Comparison of ENCODE assay signal across 13 cellular contexts in genomic region chr10:52486840-52487611, GRCh38.
A peak's percentile ranks its signal among the peaks of the same experiment; 100 is the strongest.
DNase-seq lines count a peak whose midpoint lies in the region; ATAC-seq and TF ChIP-seq lines count a peak whose summit lies in the region.
"Had no signal": no experiment of that assay in that cellular context is flagged by ENCODE, and none has a peak within 500 bp of the region (broad histone marks: within the 10 kb centered on the region; RNA-seq: fewer than 3 reads in every experiment).

No MANE protein-coding gene starts in this region.

- TF ChIP-seq POLR2A in IMR-90 (IDR thresholded peaks at IDR 0.05; ENCODE audit: low read depth, low read length) (no peak), heart left ventricle (IDR thresholded peaks at IDR 0.05) (no peak)

- H2AFZ ChIP-seq in IMR-90 (replicated peaks; ENCODE audit: low read length, poor library complexity): no peak overlapping the region
- no peak overlapping the region for H2AFZ ChIP-seq in mammary epithelial cell (ENCODE audit: low read depth, low read length)

- peak overlapping the region; percentile 65 for H3K14ac ChIP-seq in IMR-90 (replicated peaks; ENCODE audit: low read depth, low read length)

- peak overlapping the region; percentile 64; the same call in 2 of the 3 replicates for H2BK15ac ChIP-seq in IMR-90 (ENCODE audit: low read depth, low read length)

- DNase-seq in AG08395 (ENCODE audit: low spot score) (peak; percentile 82), IMR-90 (peak; percentile 92), mammary epithelial cell (peak; percentile 90), lung (ENCODE audit: low spot score) (no peak), heart left ventricle (no peak), COR-L47 (lab: John Stamatoyannopoulos, UW) (no peak), NCI-H446 treated with DMSO at 0.1 percent for 48 hours (lab: John Stamatoyannopoulos, UW) (no peak)
- DNase-seq: cerebellar nuclear complex; NCI-H1092 treated with DMSO at 0.1 percent for 48 hours; NK-92 treated with Interleukin-12 subunit alpha and Interleukin-12 subunit beta, amount 100 ng/mL, for 24 hours; stimulated activated CD4-positive, alpha-beta T cell treated with anti-CD3 and anti-CD28 coated beads, Interleukin-2, amount 100 ng/mL, for 48 hours; tibial artery had no signal

- H3K79me1 ChIP-seq in IMR-90 (ENCODE audit: low read depth in 1 of 2, low read length in 2 of 2): peaks cover 0 to 7% of the 10 kb centered on the region in 2 experiments; a peak in 2 of 4 replicates

- no CpG with 5 or more reads among the region's 1 CpG for WGBS in IMR-90 (ENCODE audit: extremely low coverage in 2 of 2, insufficient read length in 1 of 2), 2 experiments
- 33% methylated on average over 1 of the region's 1 CpG for WGBS in mammary epithelial cell (ENCODE audit: low coverage, missing lambda C conversion rate)
- 93 to 96% methylated on average over 1 of the region's 1 CpG for WGBS in lung, 2 donors
- WGBS in heart left ventricle, 4 donors: 83 to 93% (median 87%) methylated on average over 1 of the region's 1 CpG

- H2AK9ac ChIP-seq in IMR-90 (replicated peaks; ENCODE audit: low read depth, low read length, poor library complexity): no peak overlapping the region

- H3K4me2 ChIP-seq in IMR-90 (ENCODE audit: low read depth, low read length) (peak overlapping the region; percentile 81), mammary epithelial cell (ENCODE audit: insufficient read depth, low read depth, low read length) (peak overlapping the region; percentile 78)

- peak overlapping the region; percentile 97 for H2BK5ac ChIP-seq in IMR-90 (ENCODE audit: low read depth, low read length, poor library complexity, severe bottlenecking)

- dilution Hi-C loops in IMR-90 (cut with HindIII; ENCODE audit: low sequenced_read_pairs, unreplicated experiment) (no loop called here), mammary epithelial cell (cut with HindIII; ENCODE audit: low sequenced_read_pairs) (no loop called here)

- POLR2A ChIA-PET in IMR-90 (lab: Charles Lee; ENCODE audit: unreplicated experiment): interaction anchor here (3.3 kb wide), 1 partner anchor 173 kb away, joined by 9 read pairs; the partner anchor contains the start of gene DKK1

- H3K9me3 ChIP-seq in IMR-90 (ENCODE audit: control insufficient read depth, insufficient read depth, low read length) (no peaks in the 10 kb centered on the region), mammary epithelial cell (replicated peaks; ENCODE audit: insufficient read depth, low read length) (no peaks in the 10 kb centered on the region), lung (ENCODE audit: control insufficient read depth in 2 of 2, insufficient read depth in 1 of 2, low read length in 1 of 2) (no peaks in the 10 kb centered on the region), heart left ventricle (no peaks in the 10 kb centered on the region)
- H3K9me3 ChIP-seq: tibial artery had no signal

- H3K9me1 ChIP-seq in IMR-90 (ENCODE audit: insufficient read depth, low read length): no peaks in the 10 kb centered on the region

- H2BK20ac ChIP-seq in IMR-90 (ENCODE audit: low read depth, low read length): peak overlapping the region; percentile 98

- H3K27me3 ChIP-seq in IMR-90 (ENCODE audit: control insufficient read depth, insufficient read depth, low read length): no peaks in the 10 kb centered on the region
- no peaks in the 10 kb centered on the region for H3K27me3 ChIP-seq in mammary epithelial cell (ENCODE audit: insufficient read depth, low read length)
- no peaks in the 10 kb centered on the region for H3K27me3 ChIP-seq in lung (ENCODE audit: control insufficient read depth, insufficient read depth)
- H3K27me3 ChIP-seq in heart left ventricle: no peaks in the 10 kb centered on the region
- H3K27me3 ChIP-seq: tibial artery had no signal

- no peaks in the 10 kb centered on the region for H3K79me2 ChIP-seq in mammary epithelial cell (ENCODE audit: insufficient read depth, low read length)

- peak overlapping the region; percentile 96 for H3K18ac ChIP-seq in IMR-90 (ENCODE audit: low read depth, low read length)

- peak overlapping the region; percentile 87 for H3K4ac ChIP-seq in IMR-90 (ENCODE audit: low read depth, low read length)

- no peaks in the 10 kb centered on the region for H4K20me1 ChIP-seq in IMR-90 (ENCODE audit: insufficient read depth, low read length)
- no peaks in the 10 kb centered on the region for H4K20me1 ChIP-seq in mammary epithelial cell (ENCODE audit: insufficient read depth, low read length)

- TF ChIP-seq RAD21 in IMR-90 (IDR thresholded peaks at IDR 0.05; ENCODE audit: low read length): no peak

- peak overlapping the region; percentile 89 for H4K5ac ChIP-seq in IMR-90 (ENCODE audit: low read depth, low read length)

- intact Hi-C loops in IMR-90 (cut with micrococcal nuclease): loop anchor here (5.0 kb wide), 2 partner anchors 35 to 240 kb away; no protein-coding TSS in a partner anchor
- intact Hi-C loops in mammary epithelial cell (cut with micrococcal nuclease): loop anchor here (1.0 to 5.0 kb wide), 4 partner anchors 35 to 240 kb away; no protein-coding TSS in a partner anchor
- intact Hi-C loops in heart left ventricle (cut with DNase I): loop anchor here in 5 of 10 donors (2.0 to 10.0 kb wide), 3 partner anchors 178 to 1502 kb away; no protein-coding TSS in a partner anchor

- in situ Hi-C loops in IMR-90 (cut with MboI; ENCODE audit: low sequenced_read_pairs) (loop anchor here (5.0 kb wide), 1 partner anchor 175 kb away; the partner anchor contains the start of gene DKK1), mammary epithelial cell (cut with MboI; ENCODE audit: low sequenced_read_pairs in 2 of 2) (loop anchor here (5.0 kb wide), 3 partner anchors 35 to 170 kb away; no protein-coding TSS in a partner anchor)

- no peak for TF ChIP-seq CTCF in IMR-90 (conservative IDR thresholded peaks at IDR 0.05; ENCODE audit: low read depth, low read length)
- no peak for TF ChIP-seq CTCF in mammary epithelial cell (conservative IDR thresholded peaks at IDR 0.05 in 1 of 2, IDR thresholded peaks at IDR 0.05 in 1 of 2; ENCODE audit: extremely low read depth in 1 of 2, insufficient read depth in 1 of 2, low read depth in 1 of 2, low read length in 2 of 2)
- TF ChIP-seq CTCF in lung (IDR thresholded peaks at IDR 0.05; ENCODE audit: control extremely low read depth, extremely low read depth): no peak
- TF ChIP-seq CTCF in heart left ventricle (IDR thresholded peaks at IDR 0.05): no peak

- H4K91ac ChIP-seq in IMR-90 (ENCODE audit: insufficient read depth, low read depth, low read length): peak overlapping the region; percentile 63

- H2BK120ac ChIP-seq in IMR-90 (ENCODE audit: low read depth, low read length): peak overlapping the region; percentile 90

- peak overlapping the region; percentile 2; the same call in 1 of the 2 replicates for H3K9ac ChIP-seq in IMR-90 (ENCODE audit: low read depth, low read length)
- peak overlapping the region; percentile 53 for H3K9ac ChIP-seq in mammary epithelial cell (ENCODE audit: insufficient read depth, low read length)

- H3K27ac ChIP-seq in IMR-90 (ENCODE audit: insufficient read depth, low read length) (peak overlapping the region; percentile 49), mammary epithelial cell (ENCODE audit: insufficient read depth, low read depth, low read length) (peak overlapping the region; percentile 95), lung (ENCODE audit: low read depth in 1 of 2, low read length in 1 of 2) (no peak overlapping the region), heart left ventricle (no peak overlapping the region)
- H3K27ac ChIP-seq: tibial artery had no signal

- ATAC-seq in IMR-90 (ENCODE audit: low read depth): peak; percentile 78
- peak; percentile 56 for ATAC-seq in lung (ENCODE audit: insufficient read depth, low FRiP score)
- ATAC-seq in heart left ventricle: no peak
- no peak for ATAC-seq in HG03280 (IDR thresholded peaks at IDR 0.05; ENCODE audit: unreplicated experiment)

- H3K36me3 ChIP-seq in IMR-90 (ENCODE audit: control insufficient read depth, insufficient read depth, low read length) (no peaks in the 10 kb centered on the region), mammary epithelial cell (ENCODE audit: insufficient read depth, low read length) (no peaks in the 10 kb centered on the region), lung (ENCODE audit: control insufficient read depth in 2 of 2, insufficient read depth in 2 of 2, low read length in 2 of 2) (no peaks in the 10 kb centered on the region), heart left ventricle (no peaks in the 10 kb centered on the region)
- H3K36me3 ChIP-seq: tibial artery had no signal

- H3K56ac ChIP-seq in IMR-90 (ENCODE audit: extremely low read depth, insufficient read depth, low read length): peak overlapping the region; percentile 70

- H4K8ac ChIP-seq in IMR-90 (ENCODE audit: low read depth in 2 of 2, low read length in 2 of 2): peak overlapping the region; percentile 70 to 86

- BruUV-seq in IMR-90 (replicated peaks; lab: Mats Ljungman, UMichigan): no TSS peak
- BruUV-seq in mammary epithelial cell (replicated peaks; lab: Mats Ljungman, UMichigan): TSS peak; percentile 86

- H2AK5ac ChIP-seq in IMR-90 (ENCODE audit: low read depth, low read length): peak overlapping the region; percentile 97

- peaks cover 10% of the 10 kb centered on the region for H3K4me1 ChIP-seq in IMR-90 (ENCODE audit: control insufficient read depth, insufficient read depth, low read length)
- peaks cover 31% of the 10 kb centered on the region for H3K4me1 ChIP-seq in mammary epithelial cell (ENCODE audit: insufficient read depth, low read length)
- no peaks in the 10 kb centered on the region for H3K4me1 ChIP-seq in lung (ENCODE audit: control insufficient read depth in 2 of 2, insufficient read depth in 2 of 2, low read length in 2 of 2)
- H3K4me1 ChIP-seq in heart left ventricle: no peaks in the 10 kb centered on the region

- H3K4me3 ChIP-seq in IMR-90 (ENCODE audit: insufficient read depth, low read depth, low read length): no peak overlapping the region
- H3K4me3 ChIP-seq in mammary epithelial cell (replicated peaks in 1 of 3; ENCODE audit: insufficient read depth in 1 of 3, low read depth in 2 of 3, low read length in 3 of 3): no peak overlapping the region
- H3K4me3 ChIP-seq in lung: no peak overlapping the region
- no peak overlapping the region for H3K4me3 ChIP-seq in heart left ventricle
- H3K4me3 ChIP-seq: tibial artery had no signal

- CTCF ChIA-PET in IMR-90 (lab: Yijun Ruan, JAX) (interaction anchor here (0.7 to 6.8 kb wide), 6 partner anchors 62 to 178 kb away, joined by 3 to 48 read pairs (median 10); partner anchors contain the start of gene DKK1), mammary epithelial cell (lab: Charles Lee; ENCODE audit: low non-redundant PET) (interaction anchor here (0.6 to 1.0 kb wide), 4 partner anchors 168 to 175 kb away, joined by 3 to 7 read pairs (median 4); partner anchors contain the start of gene DKK1)

- H3K23ac ChIP-seq in IMR-90 (ENCODE audit: low read depth, low read length): peak overlapping the region; percentile 80

TF ChIP-seq in IMR-90, 13 proteins besides CTCF, POLR2A, EP300 and RAD21 (continues in another document):
- TF ChIP-seq RCOR1 (IDR thresholded peaks at IDR 0.05; ENCODE audit: insufficient replicate concordance, low read length) (no peak), BHLHE40 (IDR thresholded peaks at IDR 0.05; ENCODE audit: low read depth, low read length) (peak; percentile 90), CHD1 (IDR thresholded peaks at IDR 0.05; ENCODE audit: low read depth, low read length) (no peak)

Comparison
In these comparisons a context has a peak if more than half of its experiments do, and no peak if none do; other contexts are left out.
1. DNase-seq: peak in AG08395 (single experiment), IMR-90 (single experiment) and mammary epithelial cell (single experiment); none in lung (single experiment), heart left ventricle (0 of 5), COR-L47 (single experiment) and NCI-H446 treated with DMSO at 0.1 percent for 48 hours (single experiment).
2. ATAC-seq: peak in IMR-90 (single experiment) and lung (single experiment); none in heart left ventricle (0 of 4) and HG03280 (single experiment).
3. H3K27ac ChIP-seq: peak in IMR-90 (single experiment) and mammary epithelial cell (single experiment); none in lung (0 of 2) and heart left ventricle (0 of 12).